Comparison of ENCODE assay signal across 28 cellular contexts in the genomic region with DNA sequence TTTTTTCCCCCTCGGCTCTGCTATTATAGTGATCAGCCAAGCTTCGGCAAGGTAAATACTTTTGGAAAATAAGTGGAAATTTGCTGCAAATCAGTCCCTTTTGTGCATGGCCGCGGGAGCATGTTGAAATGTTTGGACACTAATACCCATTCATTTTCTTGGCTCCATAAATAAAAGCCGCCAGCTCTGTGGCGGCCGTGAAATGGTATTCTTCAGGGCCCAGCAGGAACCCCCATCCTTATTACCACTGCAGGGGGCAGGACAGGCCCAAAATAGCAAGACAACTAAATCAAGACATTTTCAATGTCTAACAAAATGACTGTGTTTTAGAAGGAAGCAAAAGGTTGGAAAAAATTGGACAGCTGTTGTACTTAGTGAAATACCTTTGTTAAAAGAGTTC.
"Had no signal": no experiment of that assay in that cellular context is flagged by ENCODE, and none has a peak within 500 bp of the region (broad histone marks: within the 10 kb centered on the region; RNA-seq: fewer than 3 reads in every experiment).

No MANE protein-coding gene starts in this region.

- H3K4me3 Mint-ChIP-seq: activated CD4-positive, alpha-beta memory T cell treated with anti-CD3 and anti-CD28 coated beads, Interleukin-2, amount 10 ng/mL, durations not matched to agents 7 days and 5 days; activated CD4-positive, alpha-beta T cell treated with anti-CD3 and anti-CD28 coated beads for 36 hours; activated naive CD4-positive, alpha-beta T cell treated with anti-CD3 and anti-CD28 coated beads for 36 hours; activated naive CD8-positive, alpha-beta T cell; activated T-helper 17 cell treated with anti-CD3 and anti-CD28 coated beads, Interleukin-2, amount 50 U/mL, for 72 hours; central memory CD8-positive, alpha-beta T cell; T-cell had no signal

- H3K27ac ChIP-seq: SK-N-MC, VCaP had no signal

- H3K36me3 Mint-ChIP-seq: activated naive CD8-positive, alpha-beta T cell; brain; T-cell had no signal

- DNase-seq: activated CD4-positive, alpha-beta memory T cell treated with anti-CD3 and anti-CD28 coated beads, Interleukin-2, amount 10 ng/mL, durations not matched to agents 7 days and 5 days; activated CD4-positive, alpha-beta T cell treated with anti-CD3 and anti-CD28 coated beads for 36 hours; activated CD4-positive, alpha-beta T cell treated with anti-CD3 and anti-CD28 coated beads, Interleukin-2, amount 50 U/mL, for 1 hour; activated gamma-delta T cell; activated naive CD4-positive, alpha-beta T cell treated with anti-CD3 and anti-CD28 coated beads for 36 hours; activated T-cell treated with anti-CD3 and anti-CD28 coated beads for 4 hours; activated T-cell treated with anti-CD3 and anti-CD28 coated beads, Interleukin-2, amount 50 U/mL, for 48 hours; MG63; MV-4-11; NCI-H1092 treated with DMSO at 0.1 percent for 48 hours; NCI-H1436 treated with DMSO at 0.1 percent for 48 hours; NCI-H187; NCI-H2107; NCI-H2171 treated with DMSO at 0.1 percent for 48 hours; NCI-H446; NCI-H524; NCI-H82; RPMI8226; T-cell; T-helper 2 cell; T1000 had no signal

- H3K27me3 ChIP-seq: MG63 had no signal

- H3K27ac Mint-ChIP-seq: activated CD4-positive, alpha-beta memory T cell treated with anti-CD3 and anti-CD28 coated beads, Interleukin-2, amount 10 ng/mL, durations not matched to agents 7 days and 5 days; activated CD4-positive, alpha-beta T cell treated with anti-CD3 and anti-CD28 coated beads for 36 hours; activated naive CD4-positive, alpha-beta T cell treated with anti-CD3 and anti-CD28 coated beads for 36 hours; activated naive CD8-positive, alpha-beta T cell; activated T-helper 17 cell treated with anti-CD3 and anti-CD28 coated beads, Interleukin-2, amount 50 U/mL, for 72 hours; T-cell had no signal

- H3K9me3 ChIP-seq: MG63 had no signal

- H3K36me3 ChIP-seq: MG63 had no signal

- ATAC-seq: activated CD4-positive, alpha-beta T cell treated with anti-CD3 and anti-CD28 coated beads for 36 hours; activated T-helper 17 cell treated with anti-CD3 and anti-CD28 coated beads, Interleukin-2, amount 50 U/mL, for 72 hours; Right ventricle myocardium inferior; T-cell had no signal

- H3K9me3 Mint-ChIP-seq: activated naive CD4-positive, alpha-beta T cell treated with anti-CD3 and anti-CD28 coated beads for 36 hours; brain had no signal

- H3K4me3 ChIP-seq: MG63, SK-N-MC had no signal

- H3K27me3 Mint-ChIP-seq: activated CD4-positive, alpha-beta memory T cell treated with anti-CD3 and anti-CD28 coated beads, Interleukin-2, amount 10 ng/mL, durations not matched to agents 7 days and 5 days; activated naive CD8-positive, alpha-beta T cell; activated T-helper 17 cell treated with anti-CD3 and anti-CD28 coated beads, Interleukin-2, amount 50 U/mL, for 72 hours; central memory CD8-positive, alpha-beta T cell; T-cell had no signal

- H3K4me1 Mint-ChIP-seq: activated CD4-positive, alpha-beta memory T cell treated with anti-CD3 and anti-CD28 coated beads, Interleukin-2, amount 10 ng/mL, durations not matched to agents 7 days and 5 days; activated CD4-positive, alpha-beta T cell treated with anti-CD3 and anti-CD28 coated beads for 36 hours; activated T-helper 17 cell treated with anti-CD3 and anti-CD28 coated beads, Interleukin-2, amount 50 U/mL, for 72 hours; central memory CD8-positive, alpha-beta T cell; T-cell had no signal
